14 cellular contexts compared by ENCODE assay signal in the genomic region with DNA sequence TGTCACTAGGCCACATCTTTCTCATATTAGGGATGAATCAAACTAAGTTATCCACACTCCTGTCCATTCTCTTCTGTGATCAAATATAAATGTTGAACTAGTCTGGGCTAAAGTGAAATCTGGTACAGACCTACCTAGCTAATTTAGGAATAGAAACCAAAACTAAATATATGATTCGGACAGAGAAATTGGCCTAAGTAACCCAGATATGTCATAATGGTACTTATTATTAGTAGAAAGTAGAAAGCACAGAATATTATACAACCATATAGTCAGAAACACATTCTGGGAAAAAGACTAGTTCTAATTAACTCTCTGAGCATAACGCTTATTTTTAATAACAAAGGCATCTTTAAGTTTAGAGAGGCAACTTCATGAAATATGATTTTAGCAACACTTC.
DNase-seq lines count a peak whose midpoint lies in the region; ATAC-seq and TF ChIP-seq lines count a peak whose summit lies in the region.
"Had no signal": no experiment of that assay in that cellular context is flagged by ENCODE, and none has a peak within 500 bp of the region (broad histone marks: within the 10 kb centered on the region; RNA-seq: fewer than 3 reads in every experiment).

No MANE protein-coding gene starts in this region.

- dilution Hi-C loops in mammary epithelial cell (cut with HindIII; ENCODE audit: low sequenced_read_pairs): no loop called here

- BruUV-seq in mammary epithelial cell (replicated peaks; lab: Mats Ljungman, UMichigan): no TSS peak

- intact Hi-C loops in mammary epithelial cell (cut with micrococcal nuclease): no loop called here
- intact Hi-C loops in vagina (cut with DNase I): no loop called here

- H3K27me3 ChIP-seq in mammary epithelial cell (ENCODE audit: insufficient read depth, low read length) (no peaks in the 10 kb centered on the region), vagina (no peaks in the 10 kb centered on the region)
- H3K27me3 ChIP-seq: BE2C, neutrophil, uterus had no signal

- no peaks in the 10 kb centered on the region for H3K79me2 ChIP-seq in mammary epithelial cell (ENCODE audit: insufficient read depth, low read length)

- no peaks in the 10 kb centered on the region for H4K20me1 ChIP-seq in mammary epithelial cell (ENCODE audit: insufficient read depth, low read length)

- H3K4me1 ChIP-seq in mammary epithelial cell (ENCODE audit: insufficient read depth, low read length) (peaks cover 13% of the 10 kb centered on the region), vagina (no peaks in the 10 kb centered on the region)
- H3K4me1 ChIP-seq: uterus had no signal

- TF ChIP-seq CTCF in mammary epithelial cell (conservative IDR thresholded peaks at IDR 0.05 in 1 of 2, IDR thresholded peaks at IDR 0.05 in 1 of 2; ENCODE audit: extremely low read depth in 1 of 2, insufficient read depth in 1 of 2, low read depth in 1 of 2, low read length in 2 of 2) (no peak), vagina (IDR thresholded peaks at IDR 0.05) (no peak)

- H3K9me3 ChIP-seq in mammary epithelial cell (replicated peaks; ENCODE audit: insufficient read depth, low read length) (no peaks in the 10 kb centered on the region), vagina (no peaks in the 10 kb centered on the region)
- H3K9me3 ChIP-seq: BE2C, left ventricle myocardium inferior, neutrophil, uterus had no signal

- WGBS in mammary epithelial cell (ENCODE audit: low coverage, missing lambda C conversion rate): 100% methylated on average over 2 of the region's 2 CpGs

- H3K9ac ChIP-seq in mammary epithelial cell (ENCODE audit: insufficient read depth, low read length): no peak overlapping the region

- CTCF ChIA-PET in mammary epithelial cell (lab: Charles Lee; ENCODE audit: low non-redundant PET): no interaction called here

- DNase-seq in mammary epithelial cell (no peak), germinal center (ENCODE audit: low spot score) (no peak), vagina (ENCODE audit: extremely low spot score in 2 of 2) (no peak)
- DNase-seq in stimulated activated CD8-positive, alpha-beta memory T cell treated with anti-CD3 and anti-CD28 coated beads, Interleukin-4, amount 100 ng/mL, for 48 hours: no peak
- DNase-seq: BE2C, head of caudate nucleus, left ventricle myocardium inferior, NCI-H345, uterus had no signal

- H3K27ac ChIP-seq in mammary epithelial cell (ENCODE audit: insufficient read depth, low read depth, low read length): no peak overlapping the region
- H3K27ac ChIP-seq in vagina: no peak overlapping the region
- H3K27ac ChIP-seq: left ventricle myocardium inferior, neutrophil, uterus had no signal

- no peak overlapping the region for H2AFZ ChIP-seq in mammary epithelial cell (ENCODE audit: low read depth, low read length)

- H3K36me3 ChIP-seq in mammary epithelial cell (ENCODE audit: insufficient read depth, low read length) (no peaks in the 10 kb centered on the region), vagina (no peaks in the 10 kb centered on the region)
- H3K36me3 ChIP-seq: BE2C, left ventricle myocardium inferior, neutrophil, uterus had no signal

- no peak for TF ChIP-seq POLR2A in vagina (IDR thresholded peaks at IDR 0.05)

- ATAC-seq in GM18517 (IDR thresholded peaks at IDR 0.05; ENCODE audit: unreplicated experiment) (peak; percentile 99), GM21360 (IDR thresholded peaks at IDR 0.05; ENCODE audit: unreplicated experiment) (peak; percentile 88), HG02885 (IDR thresholded peaks at IDR 0.05; ENCODE audit: poor library complexity, unreplicated experiment) (peak; percentile 90), HG03469 (IDR thresholded peaks at IDR 0.05; ENCODE audit: unreplicated experiment) (peak; percentile 85)

- in situ Hi-C loops in mammary epithelial cell (cut with MboI; ENCODE audit: low sequenced_read_pairs in 2 of 2): no loop called here

- no peak overlapping the region for H3K4me2 ChIP-seq in mammary epithelial cell (ENCODE audit: insufficient read depth, low read depth, low read length)

- no peak overlapping the region for H3K4me3 ChIP-seq in mammary epithelial cell (replicated peaks in 1 of 3; ENCODE audit: insufficient read depth in 1 of 3, low read depth in 2 of 3, low read length in 3 of 3)
- no peak overlapping the region for H3K4me3 ChIP-seq in vagina
- H3K4me3 ChIP-seq: left ventricle myocardium inferior, uterus had no signal
